8 cellular contexts compared by ENCODE assay signal in genomic region chr10:13346912-13347234, GRCh38. TPM values are rescaled to one million over a fixed set of nuclear protein-coding genes. Genes with fewer than 3 reads are reported as not detected.
A peak's percentile ranks its signal among the peaks of the same experiment; 100 is the strongest.
DNase-seq lines count a peak whose midpoint lies in the region; ATAC-seq and TF ChIP-seq lines count a peak whose summit lies in the region.

No MANE protein-coding gene starts in this region.

- H3K27ac ChIP-seq in SK-N-MC = 0 out of 2 replicates have a peak overlapping the region, but pooled peaks have one; percentile 19

- peaks cover 4% of the 10 kb centered on the region; the same call in 1 of the 2 replicates for H3K36me3 ChIP-seq in SK-N-MC (ENCODE audit: insufficient read depth, low read length)

- peak overlapping the region; percentile 76 for H3K9ac ChIP-seq in SK-N-MC (ENCODE audit: insufficient read length)

- DNase-seq in GM13977 (ENCODE audit: low spot score) = peak; percentile 37
- no peak for DNase-seq in SK-N-MC (ENCODE audit: low read depth, low spot score)
- peak; percentile 22 for DNase-seq in fibroblast of the aortic adventitia (ENCODE audit: low read depth)
- no peak for DNase-seq in retinal pigment epithelial cell (ENCODE audit: low read depth)
- no peak for DNase-seq in CD1c-positive myeloid dendritic cell (ENCODE audit: extremely low spot score)

- ATAC-seq in HG03432 (IDR thresholded peaks at IDR 0.05; ENCODE audit: unreplicated experiment) (no peak), GM19452 (IDR thresholded peaks at IDR 0.05; ENCODE audit: unreplicated experiment) (no peak), GM19324 (IDR thresholded peaks at IDR 0.05; ENCODE audit: low FRiP score, unreplicated experiment) (no peak)

- H3K4me3 ChIP-seq in SK-N-MC = peak overlapping the region; percentile 80
- H3K4me3 ChIP-seq in fibroblast of the aortic adventitia (ENCODE audit: low read depth, low read length) = peak overlapping the region; percentile 78
- peak overlapping the region; percentile 80 for H3K4me3 ChIP-seq in retinal pigment epithelial cell (ENCODE audit: low read length)

- H3K9me3 ChIP-seq in SK-N-MC (ENCODE audit: low read depth, low read length) = no peaks in the 10 kb centered on the region

- TF ChIP-seq CTCF in GM13977 (IDR thresholded peaks at IDR 0.05; ENCODE audit: extremely low read depth, insufficient read depth, missing control alignments) (no peak), fibroblast of the aortic adventitia (IDR thresholded peaks at IDR 0.05; ENCODE audit: insufficient read depth, low read length) (no peak), retinal pigment epithelial cell (conservative IDR thresholded peaks at IDR 0.05; ENCODE audit: low read depth, low read length) (no peak)

- in situ Hi-C loops in GM13977 (cut with MboI; ENCODE audit: low pct_unique_long_range_greater_than_20kb, low sequenced_read_pairs, unreplicated experiment) = no loop called here

RNA-seq across cellular contexts. Expression of gene SEPHS1, which starts 1.2 kb away (rescaled TPM):
- 9.8 and 35.2 TPM in 2 replicates for total RNA-seq in fibroblast of the aortic adventitia (ENCODE audit: low replicate concordance)

RNA-seq across cellular contexts. Expression of gene PHYH, which starts 47.0 kb away (rescaled TPM):
- total RNA-seq in fibroblast of the aortic adventitia (ENCODE audit: low replicate concordance) = 25.3 and 26.0 TPM in 2 replicates

Comparison
In these comparisons a context has a peak if more than half of its experiments do, and no peak if none do; other contexts are left out.
1. DNase-seq: peak in GM13977 (single experiment) and fibroblast of the aortic adventitia (single experiment); none in SK-N-MC (single experiment), retinal pigment epithelial cell (single experiment) and CD1c-positive myeloid dendritic cell (single experiment).
2. Peak in every context shown above with its lines, with median percentiles within 50 percentile points of each other: H3K4me3 ChIP-seq.